Comparison of ENCODE assay signal across 9 cellular contexts in the genomic region with DNA sequence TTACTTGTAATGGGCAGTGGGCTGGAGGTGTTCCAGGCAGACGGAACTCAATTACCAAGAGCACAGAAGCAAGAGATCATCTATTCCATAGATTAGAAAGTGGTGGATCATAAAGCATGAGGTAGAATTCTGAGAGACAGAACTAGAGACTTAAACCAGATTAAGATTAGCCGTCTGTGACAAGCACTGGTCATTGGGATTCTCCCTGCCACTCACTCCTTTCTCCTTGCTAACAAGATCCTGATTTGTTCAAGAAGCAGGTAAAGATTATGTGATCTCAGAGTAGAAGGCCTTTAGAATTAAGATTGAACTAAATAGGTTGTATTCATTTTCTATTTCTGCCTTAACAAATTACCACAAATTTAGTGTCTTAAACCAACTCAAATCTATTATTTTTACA. TPM values are rescaled to one million over a fixed set of nuclear protein-coding genes. Genes with fewer than 3 reads are reported as not detected.
A peak's percentile ranks its signal among the peaks of the same experiment; 100 is the strongest.
DNase-seq lines count a peak whose midpoint lies in the region; ATAC-seq and TF ChIP-seq lines count a peak whose summit lies in the region.
"Had no signal": no experiment of that assay in that cellular context is flagged by ENCODE, and none has a peak within 500 bp of the region (broad histone marks: within the 10 kb centered on the region; RNA-seq: fewer than 3 reads in every experiment).

No MANE protein-coding gene starts in this region.

- H3K4me3 Mint-ChIP-seq in activated CD8-positive, alpha-beta T cell treated with anti-CD3 and anti-CD28 coated beads, Interleukin-2, amount 10 ng/mL, durations not matched to agents 7 days and 5 days, result peak overlapping the region; percentile 99
- H3K4me3 Mint-ChIP-seq in type B pancreatic cell, result peak overlapping the region; percentile 100

- no peaks in the 10 kb centered on the region for H3K9me3 Mint-ChIP-seq in activated CD8-positive, alpha-beta T cell treated with anti-CD3 and anti-CD28 coated beads, Interleukin-2, amount 10 ng/mL, durations not matched to agents 7 days and 5 days (ENCODE audit: insufficient read depth)
- peaks cover 4% of the 10 kb centered on the region for H3K9me3 Mint-ChIP-seq in type B pancreatic cell

- peaks cover 31% of the 10 kb centered on the region for H3K4me1 Mint-ChIP-seq in activated CD8-positive, alpha-beta T cell treated with anti-CD3 and anti-CD28 coated beads, Interleukin-2, amount 10 ng/mL, durations not matched to agents 7 days and 5 days (ENCODE audit: low read depth)
- peaks cover 28% of the 10 kb centered on the region for H3K4me1 Mint-ChIP-seq in type B pancreatic cell (ENCODE audit: unreplicated experiment)

- CTCF ChIA-PET in activated CD8-positive, alpha-beta T cell treated with anti-CD3 and anti-CD28 coated beads, Interleukin-2, amount 10 ng/mL, durations not matched to agents 7 days and 5 days (lab: Charles Lee), result interaction anchor here (1.1 kb wide), 1 partner anchor 132 kb away, joined by 3 read pairs; no protein-coding TSS in a partner anchor

- TF ChIP-seq CTCF in left ventricle myocardium inferior (IDR thresholded peaks at IDR 0.05; ENCODE audit: borderline replicate concordance) (no peak), heart left ventricle (IDR thresholded peaks at IDR 0.05) (no peak), type B pancreatic cell (conservative IDR thresholded peaks at IDR 0.05) (no peak)

- ATAC-seq in heart left ventricle, result no peak
- ATAC-seq in activated CD8-positive, alpha-beta T cell treated with anti-CD3 and anti-CD28 coated beads, Interleukin-2, amount 10 ng/mL, durations not matched to agents 7 days and 5 days, result no peak
- ATAC-seq in left colon, result no peak

- H3K36me3 ChIP-seq in left ventricle myocardium inferior (peaks cover 5% of the 10 kb centered on the region), heart left ventricle (peaks cover 0 to 5% (median 0%) of the 10 kb centered on the region in 9 donors), muscle layer of colon (ENCODE audit: insufficient read depth, low read length) (no peaks in the 10 kb centered on the region)

- H3K27me3 ChIP-seq in left ventricle myocardium inferior (ENCODE audit: low read depth), result no peaks in the 10 kb centered on the region
- no peaks in the 10 kb centered on the region for H3K27me3 ChIP-seq in heart left ventricle
- H3K27me3 ChIP-seq in muscle layer of colon (ENCODE audit: control insufficient read depth in 1 of 2, insufficient read depth in 2 of 2, low read length in 2 of 2), result no peaks in the 10 kb centered on the region

- peaks cover 7% of the 10 kb centered on the region for H3K36me3 Mint-ChIP-seq in activated CD8-positive, alpha-beta T cell treated with anti-CD3 and anti-CD28 coated beads, Interleukin-2, amount 10 ng/mL, durations not matched to agents 7 days and 5 days (ENCODE audit: low read depth)
- H3K36me3 Mint-ChIP-seq in type B pancreatic cell, result peaks cover 1% of the 10 kb centered on the region

- H3K4me3 ChIP-seq in left ventricle myocardium inferior (peak overlapping the region; percentile 89), heart left ventricle (peak overlapping the region in 3 of 12 donors; percentile 72 to 87 (median 81)), muscle layer of colon (ENCODE audit: low read depth in 1 of 2, low read length in 2 of 2) (peak overlapping the region in 1 of 2 donors; percentile 90)

- H3K27me3 Mint-ChIP-seq in activated CD8-positive, alpha-beta T cell treated with anti-CD3 and anti-CD28 coated beads, Interleukin-2, amount 10 ng/mL, durations not matched to agents 7 days and 5 days (ENCODE audit: low read depth), result peaks cover 2% of the 10 kb centered on the region
- H3K27me3 Mint-ChIP-seq in type B pancreatic cell, result no peaks in the 10 kb centered on the region

- H3K27ac Mint-ChIP-seq in activated CD8-positive, alpha-beta T cell treated with anti-CD3 and anti-CD28 coated beads, Interleukin-2, amount 10 ng/mL, durations not matched to agents 7 days and 5 days, result peak overlapping the region; percentile 98
- H3K27ac Mint-ChIP-seq in type B pancreatic cell, result peak overlapping the region; percentile 99

- TF ChIP-seq POLR2A in heart left ventricle (IDR thresholded peaks at IDR 0.05), result no peak

- intact Hi-C loops in left ventricle myocardium inferior (cut with micrococcal nuclease) (no loop called here), heart left ventricle (cut with DNase I) (loop anchor here in 4 of 10 donors (5.0 to 10.0 kb wide), 4 partner anchors 678 to 1350 kb away; a partner anchor contains a TSS), left colon (cut with DNase I, micrococcal nuclease) (no loop called here)

- H3K9ac ChIP-seq in muscle layer of colon (ENCODE audit: low read length), result no peak overlapping the region

- H3K4me1 ChIP-seq in left ventricle myocardium inferior (peaks cover 45% of the 10 kb centered on the region), heart left ventricle (peaks cover 0 to 36% (median 19%) of the 10 kb centered on the region in 12 donors), muscle layer of colon (ENCODE audit: insufficient read depth, low read length) (peaks cover 8% of the 10 kb centered on the region)

- H3K9me3 ChIP-seq in left ventricle myocardium inferior (replicated peaks), result no peaks in the 10 kb centered on the region
- H3K9me3 ChIP-seq in heart left ventricle, result no peaks in the 10 kb centered on the region
- H3K9me3 ChIP-seq in muscle layer of colon (ENCODE audit: low read length), result no peaks in the 10 kb centered on the region

- peak overlapping the region; percentile 91 for H3K27ac ChIP-seq in left ventricle myocardium inferior (replicated peaks)
- peak overlapping the region in 6 of 12 donors; percentile 83 to 96 (median 92) for H3K27ac ChIP-seq in heart left ventricle
- peak overlapping the region; percentile 82 for H3K27ac ChIP-seq in muscle layer of colon (ENCODE audit: low read depth, low read length)

- DNase-seq in left ventricle myocardium inferior, result no peak
- no peak for DNase-seq in heart left ventricle
- DNase-seq in activated CD8-positive, alpha-beta T cell treated with anti-CD3 and anti-CD28 coated beads, Interleukin-2, amount 10 ng/mL, durations not matched to agents 7 days and 5 days, result no peak
- no peak for DNase-seq in type B pancreatic cell (ENCODE audit: extremely low spot score, unreplicated experiment)
- DNase-seq in ecto neural progenitor cell (ENCODE audit: low spot score), result no peak
- DNase-seq in left colon, result no peak
- DNase-seq in SKM-1 (lab: John Stamatoyannopoulos, UW; ENCODE audit: unreplicated experiment), result no peak
- DNase-seq: NCI-H748 treated with DMSO at 0.1 percent for 48 hours had no signal

- 87 to 94% (median 92%) methylated on average over 2 of the region's 2 CpGs for WGBS in heart left ventricle, 4 donors

- POLR2A ChIA-PET in activated CD8-positive, alpha-beta T cell treated with anti-CD3 and anti-CD28 coated beads, Interleukin-2, amount 10 ng/mL, durations not matched to agents 7 days and 5 days (lab: Charles Lee), result interaction anchor here (1.2 to 3.0 kb wide), 4 partner anchors 12 to 681 kb away, joined by 3 to 25 read pairs (median 11); a partner anchor contains a TSS

RNA-seq across cellular contexts. Expression of a gene that starts 1.5 kb away (rescaled TPM):
- total RNA-seq in left ventricle myocardium inferior, result 14.6 TPM
- 10 to 100 TPM; 10.2 to 23.7 (median 16.0) TPM for total RNA-seq in heart left ventricle
- polyA plus RNA-seq in heart left ventricle, result 10 to 100 TPM in 1 of 2 donors, 1 to 10 TPM in 1; 3.0 to 23.8 TPM
- total RNA-seq in activated CD8-positive, alpha-beta T cell treated with anti-CD3 and anti-CD28 coated beads, Interleukin-2, amount 10 ng/mL, durations not matched to agents 7 days and 5 days, result 10 to 100 TPM; 26.0 to 30.4 TPM
- total RNA-seq in type B pancreatic cell (ENCODE audit: low replicate concordance), result 17.5 and 38.1 TPM in 2 replicates
- 10 to 100 TPM; 11.1 to 12.2 TPM for total RNA-seq in left colon
